Comparison of ENCODE assay signal across 1 cellular context in genomic region chr9:136625101-136626065, GRCh38.
A peak's percentile ranks its signal among the peaks of the same experiment; 100 is the strongest.
TF ChIP-seq lines count a peak whose summit lies in the region.

No MANE protein-coding gene starts in this region.

TF ChIP-seq in HepG2, 621 proteins besides CTCF, POLR2A, EP300 and RAD21 (continued from another document and continues in another):
- TF ChIP-seq RORA (CRISPR knock-in tag; IDR thresholded peaks at IDR 0.05), result no peak
- TF ChIP-seq ZNF501 (CRISPR knock-in tag; IDR thresholded peaks at IDR 0.05), result peak; percentile 55; the same call in 1 of the 2 replicates
- peak; percentile 72 for TF ChIP-seq SKIL (CRISPR knock-in tag; IDR thresholded peaks at IDR 0.05; ENCODE audit: borderline replicate concordance)
- TF ChIP-seq ZNF776 (CRISPR knock-in tag; IDR thresholded peaks at IDR 0.05), result peak; percentile 70
- no peak for TF ChIP-seq AGO2 (optimal IDR thresholded peaks at IDR 0.05; ENCODE audit: low read depth, low read length)
- TF ChIP-seq ZFP91 (CRISPR knock-in tag; IDR thresholded peaks at IDR 0.05; ENCODE audit: borderline replicate concordance), result peak; percentile 70; the same call in 1 of the 2 replicates
- TF ChIP-seq PLSCR1 (CRISPR knock-in tag; IDR thresholded peaks at IDR 0.05; ENCODE audit: borderline replicate concordance), result no peak
- TF ChIP-seq ZNF790 (CRISPR knock-in tag; IDR thresholded peaks at IDR 0.05; ENCODE audit: borderline replicate concordance), result no peak
- no peak for TF ChIP-seq ZBTB43 (CRISPR knock-in tag; conservative IDR thresholded peaks at IDR 0.05)
- peak; percentile 29; the same call in 1 of the 2 replicates for TF ChIP-seq SP5 (CRISPR knock-in tag; IDR thresholded peaks at IDR 0.05; ENCODE audit: borderline replicate concordance, low read depth)
- TF ChIP-seq ZNF260 (CRISPR knock-in tag; IDR thresholded peaks at IDR 0.05; ENCODE audit: borderline replicate concordance, low read depth), result no peak
- no peak for TF ChIP-seq NCOA5 (CRISPR knock-in tag; IDR thresholded peaks at IDR 0.05)
- 0 out of 2 replicates have a peak, but pooled peaks have one; percentile 38 for TF ChIP-seq ZNF276 (CRISPR knock-in tag; IDR thresholded peaks at IDR 0.05; ENCODE audit: low read depth)
- peak in 1 of 2 experiments; percentile 33; a peak in 1 of 4 replicates for TF ChIP-seq NR2F1 (CRISPR knock-in tag; IDR thresholded peaks at IDR 0.05)
- TF ChIP-seq SRY (CRISPR knock-in tag; IDR thresholded peaks at IDR 0.05), result peak; percentile 39
- TF ChIP-seq RFX5 (IDR thresholded peaks at IDR 0.05; ENCODE audit: low read depth, low read length), result no peak
- TF ChIP-seq RARA (CRISPR knock-in tag; IDR thresholded peaks at IDR 0.05), result peak; percentile 89
- no peak for TF ChIP-seq KDM4B (CRISPR knock-in tag; IDR thresholded peaks at IDR 0.05)
- TF ChIP-seq KAT8 (CRISPR knock-in tag; IDR thresholded peaks at IDR 0.05), result no peak; the same call in 1 of the 2 replicates
- TF ChIP-seq THAP11 (CRISPR knock-in tag; IDR thresholded peaks at IDR 0.05), result peak; percentile 56; the same call in 1 of the 2 replicates
- TF ChIP-seq IKZF4 (CRISPR knock-in tag; IDR thresholded peaks at IDR 0.05; ENCODE audit: borderline replicate concordance, low read depth, not compliant biosample characterization), result no peak
- peak; percentile 69 for TF ChIP-seq PAXIP1 (CRISPR knock-in tag; conservative IDR thresholded peaks at IDR 0.05)
- no peak for TF ChIP-seq POGK (CRISPR knock-in tag; conservative IDR thresholded peaks at IDR 0.05)
- no peak for TF ChIP-seq KMT2B (CRISPR knock-in tag; IDR thresholded peaks at IDR 0.05)
- no peak; the same call in 1 of the 2 replicates for TF ChIP-seq ZNF703 (CRISPR knock-in tag; IDR thresholded peaks at IDR 0.05; ENCODE audit: borderline replicate concordance)
- TF ChIP-seq ZBTB44 (CRISPR knock-in tag; IDR thresholded peaks at IDR 0.05), result no peak
- peak; percentile 89 for TF ChIP-seq HNF4A (CRISPR knock-in tag; IDR thresholded peaks at IDR 0.05)
- TF ChIP-seq SMAD1 (CRISPR knock-in tag; IDR thresholded peaks at IDR 0.05; ENCODE audit: borderline replicate concordance, low read depth), result no peak
- TF ChIP-seq KAT7 (CRISPR knock-in tag; IDR thresholded peaks at IDR 0.05; ENCODE audit: borderline replicate concordance), result no peak
- no peak for TF ChIP-seq ZNF558 (CRISPR knock-in tag; IDR thresholded peaks at IDR 0.05; ENCODE audit: borderline replicate concordance)
- TF ChIP-seq ZNF615 (CRISPR knock-in tag; IDR thresholded peaks at IDR 0.05; ENCODE audit: borderline replicate concordance), result peak; percentile 47; the same call in 1 of the 2 replicates
- no peak for TF ChIP-seq KDM2A (CRISPR knock-in tag; IDR thresholded peaks at IDR 0.05; ENCODE audit: borderline replicate concordance, low read depth)
- TF ChIP-seq HNRNPL (IDR thresholded peaks at IDR 0.05; ENCODE audit: low read depth, low read length), result peak; percentile 58; the same call in 1 of the 2 replicates
- TF ChIP-seq PHF5A (CRISPR knock-in tag; IDR thresholded peaks at IDR 0.05; ENCODE audit: low read depth, unreplicated experiment), result no peak
- no peak for TF ChIP-seq ZNF441 (CRISPR knock-in tag; IDR thresholded peaks at IDR 0.05; ENCODE audit: borderline replicate concordance)
- TF ChIP-seq ZNF574 (CRISPR knock-in tag; IDR thresholded peaks at IDR 0.05), result peak; percentile 70
- no peak for TF ChIP-seq ZNF567 (CRISPR knock-in tag; IDR thresholded peaks at IDR 0.05; ENCODE audit: borderline replicate concordance)
- TF ChIP-seq ZNF432 (CRISPR knock-in tag; IDR thresholded peaks at IDR 0.05; ENCODE audit: borderline replicate concordance), result 0 out of 2 replicates have a peak, but pooled peaks have one; percentile 39
- TF ChIP-seq DMTF1 (CRISPR knock-in tag; IDR thresholded peaks at IDR 0.05), result no peak
- TF ChIP-seq ATRX (CRISPR knock-in tag; IDR thresholded peaks at IDR 0.05; ENCODE audit: borderline replicate concordance), result no peak
- peak; percentile 69 for TF ChIP-seq GATAD2A (CRISPR knock-in tag; IDR thresholded peaks at IDR 0.05)
